Comparison of ENCODE assay signal across 1 cellular context in genomic region chr17:81576621-81577277, GRCh38.
TF ChIP-seq lines count a peak whose summit lies in the region.

No MANE protein-coding gene starts in this region.

TF ChIP-seq in SK-N-SH, 30 proteins besides CTCF, POLR2A, EP300 and RAD21 (continued from another document):
- TF ChIP-seq PBX3 (IDR thresholded peaks at IDR 0.05) (peak; percentile 71), NRF1 (IDR thresholded peaks at IDR 0.05; ENCODE audit: low read depth, low read length) (no peak), TCF12 (IDR thresholded peaks at IDR 0.05) (peak; percentile 82), TAF1 (IDR thresholded peaks at IDR 0.05; ENCODE audit: borderline replicate concordance, low read depth, low read length) (no peak), RCOR1 (IDR thresholded peaks at IDR 0.05; ENCODE audit: low read length) (no peak), SIN3A (IDR thresholded peaks at IDR 0.05; ENCODE audit: borderline replicate concordance, low read depth, low read length) (peak; percentile 74; the same call in 1 of the 2 replicates), MAX (IDR thresholded peaks at IDR 0.05; ENCODE audit: low read depth) (peak; percentile 60; the same call in 1 of the 2 replicates)
TF ChIP-seq in SK-N-SH: peak in this region for 10.
